Comparison of ENCODE assay signal across 25 cellular contexts in the genomic region with DNA sequence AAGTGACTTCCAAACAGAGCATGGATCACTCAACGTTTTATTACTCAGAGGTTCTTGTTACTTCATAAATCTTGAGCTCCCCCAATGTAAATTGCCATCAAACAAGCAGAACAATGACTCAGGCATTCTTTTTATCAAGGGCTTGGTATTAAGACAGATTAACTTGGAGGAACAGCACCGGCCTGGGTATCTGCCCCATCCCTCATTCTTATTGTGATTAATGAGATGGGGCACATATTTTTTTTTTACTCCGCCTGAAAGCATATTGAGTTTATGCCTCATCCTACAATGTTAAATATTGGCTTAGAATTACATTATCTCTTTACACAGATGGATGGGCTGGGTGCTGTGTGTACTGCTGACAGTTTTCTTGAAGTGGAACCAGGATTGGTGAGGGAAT.
A peak's percentile ranks its signal among the peaks of the same experiment; 100 is the strongest.
DNase-seq lines count a peak whose midpoint lies in the region; ATAC-seq and TF ChIP-seq lines count a peak whose summit lies in the region.
"Had no signal": no experiment of that assay in that cellular context is flagged by ENCODE, and none has a peak within 500 bp of the region (broad histone marks: within the 10 kb centered on the region; RNA-seq: fewer than 3 reads in every experiment).

No MANE protein-coding gene starts in this region.

- H3K4me2 ChIP-seq in smooth muscle cell, result no peak overlapping the region

- ATAC-seq in HG02610 (IDR thresholded peaks at IDR 0.05; ENCODE audit: unreplicated experiment) (no peak), GM21360 (IDR thresholded peaks at IDR 0.05; ENCODE audit: unreplicated experiment) (no peak)
- ATAC-seq: effector memory CD8-positive, alpha-beta T cell; heart left ventricle; lower lobe of right lung; stimulated activated effector memory CD8-positive, alpha-beta T cell treated with anti-CD3 and anti-CD28 coated beads, Interleukin-12 subunit alpha, Interleukin-12 subunit beta, amount 100 ng/mL, for 72 hours had no signal

- DNase-seq in DMS79 treated with DMSO at 0.1 percent for 48 hours (lab: John Stamatoyannopoulos, UW) (peak; percentile 83), M059J (ENCODE audit: low read depth) (peak; percentile 60), amniotic epithelial cell (ENCODE audit: low read depth) (peak; percentile 92), kidney glomerular epithelial cell (lab: John Stamatoyannopoulos, UW) (peak; percentile 92), T-helper 1 cell (no peak), smooth muscle cell (lab: John Stamatoyannopoulos, UW; ENCODE audit: unreplicated experiment) (no peak)
- DNase-seq: activated CD4-positive, alpha-beta memory T cell treated with anti-CD3 and anti-CD28 coated beads for 36 hours; activated CD4-positive, CD25-positive, alpha-beta regulatory T cell; activated gamma-delta T cell; colonic mucosa; DMS 273 treated with DMSO at 0.1 percent for 48 hours; effector memory CD8-positive, alpha-beta T cell; heart left ventricle; Karpas-422; lower lobe of right lung; NCI-H1930; NCI-H510A; RPMI8226; stimulated activated CD4-positive, alpha-beta T cell treated with anti-CD3 and anti-CD28 coated beads, Interleukin-2, amount 100 ng/mL, for 24 hours; T1000 had no signal

- TF ChIP-seq CTCF in smooth muscle cell (IDR thresholded peaks at IDR 0.05; ENCODE audit: borderline replicate concordance, insufficient read depth, poor library complexity, severe bottlenecking), result no peak

- no peaks in the 10 kb centered on the region for H3K79me2 ChIP-seq in smooth muscle cell (ENCODE audit: low read depth)

- H3K9me3 ChIP-seq in smooth muscle cell (replicated peaks; ENCODE audit: low read depth), result no peaks in the 10 kb centered on the region
- H3K9me3 ChIP-seq: breast epithelium, colonic mucosa, lower lobe of right lung, suprapubic skin had no signal

- H3K27ac ChIP-seq in smooth muscle cell (ENCODE audit: low read depth), result no peak overlapping the region
- H3K27ac ChIP-seq: breast epithelium, colonic mucosa, heart left ventricle, lower lobe of right lung, suprapubic skin had no signal

- H3F3A ChIP-seq in smooth muscle cell (ENCODE audit: low read depth), result no peaks in the 10 kb centered on the region

- H4K20me1 ChIP-seq in smooth muscle cell (ENCODE audit: low read depth), result no peaks in the 10 kb centered on the region

- H3K27me3 ChIP-seq in smooth muscle cell (ENCODE audit: low read depth), result peaks cover 13% of the 10 kb centered on the region
- H3K27me3 ChIP-seq: breast epithelium, colonic mucosa had no signal

- 28% methylated on average over 3 of the region's 3 CpGs for WGBS in smooth muscle cell (ENCODE audit: low lambda C conversion rate)

- no peaks in the 10 kb centered on the region for H3K36me3 ChIP-seq in smooth muscle cell (ENCODE audit: low read depth)
- H3K36me3 ChIP-seq: breast epithelium, colonic mucosa, heart left ventricle, lower lobe of right lung, suprapubic skin had no signal

- H2AFZ ChIP-seq in smooth muscle cell (ENCODE audit: low read depth), result no peak overlapping the region

- no peak overlapping the region for H3K9ac ChIP-seq in smooth muscle cell (ENCODE audit: low read depth)

- H3K4me1 ChIP-seq in smooth muscle cell (ENCODE audit: low read depth), result no peaks in the 10 kb centered on the region
- H3K4me1 ChIP-seq: breast epithelium, colonic mucosa, heart left ventricle, lower lobe of right lung, suprapubic skin had no signal

- no peak overlapping the region for H3K4me3 ChIP-seq in smooth muscle cell
- H3K4me3 ChIP-seq: breast epithelium, colonic mucosa, heart left ventricle, lower lobe of right lung, suprapubic skin had no signal

Comparison
In these comparisons a context has a peak if more than half of its experiments do, and no peak if none do; other contexts are left out.
1. DNase-seq: peak in DMS79 treated with DMSO at 0.1 percent for 48 hours (single experiment), M059J (single experiment), amniotic epithelial cell (single experiment) and kidney glomerular epithelial cell (single experiment); none in T-helper 1 cell (0 of 5) and smooth muscle cell (single experiment).